Comparison of ENCODE assay signal across 1 cellular context in the genomic region with DNA sequence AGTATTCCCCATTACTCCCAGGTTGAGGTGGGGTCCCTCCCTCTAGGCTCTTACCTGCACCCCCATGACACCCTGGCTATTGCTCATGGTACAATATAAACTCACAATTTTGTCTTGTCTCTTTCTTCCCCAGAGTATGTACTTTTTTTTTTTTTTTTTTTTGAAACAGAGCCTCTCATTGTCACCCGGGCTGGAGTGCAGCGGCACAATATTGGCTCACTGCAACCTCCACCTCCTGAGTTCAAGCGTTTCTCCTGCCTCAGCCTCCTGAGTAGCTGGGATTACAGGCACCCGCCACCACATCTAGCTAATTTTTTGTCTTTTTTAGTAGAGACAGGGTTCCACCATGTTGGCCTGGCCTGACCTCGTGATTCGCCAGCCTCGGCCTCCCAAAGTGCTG.
TF ChIP-seq lines count a peak whose summit lies in the region.

No MANE protein-coding gene starts in this region.

TF ChIP-seq in K562, 482 proteins besides CTCF, POLR2A, EP300 and RAD21:
- TF ChIP-seq MYC (IDR thresholded peaks at IDR 0.05; ENCODE audit: low read depth, low read length) (no peak), MYC (CRISPR knock-in tag; IDR thresholded peaks at IDR 0.05; ENCODE audit: borderline replicate concordance, low read depth) (no peak), YBX1 (IDR thresholded peaks at IDR 0.05) (no peak), ZFX (CRISPR knock-in tag; IDR thresholded peaks at IDR 0.05) (peak; percentile 7; the same call in 1 of the 2 replicates)
- TF ChIP-seq, protein P1, sequence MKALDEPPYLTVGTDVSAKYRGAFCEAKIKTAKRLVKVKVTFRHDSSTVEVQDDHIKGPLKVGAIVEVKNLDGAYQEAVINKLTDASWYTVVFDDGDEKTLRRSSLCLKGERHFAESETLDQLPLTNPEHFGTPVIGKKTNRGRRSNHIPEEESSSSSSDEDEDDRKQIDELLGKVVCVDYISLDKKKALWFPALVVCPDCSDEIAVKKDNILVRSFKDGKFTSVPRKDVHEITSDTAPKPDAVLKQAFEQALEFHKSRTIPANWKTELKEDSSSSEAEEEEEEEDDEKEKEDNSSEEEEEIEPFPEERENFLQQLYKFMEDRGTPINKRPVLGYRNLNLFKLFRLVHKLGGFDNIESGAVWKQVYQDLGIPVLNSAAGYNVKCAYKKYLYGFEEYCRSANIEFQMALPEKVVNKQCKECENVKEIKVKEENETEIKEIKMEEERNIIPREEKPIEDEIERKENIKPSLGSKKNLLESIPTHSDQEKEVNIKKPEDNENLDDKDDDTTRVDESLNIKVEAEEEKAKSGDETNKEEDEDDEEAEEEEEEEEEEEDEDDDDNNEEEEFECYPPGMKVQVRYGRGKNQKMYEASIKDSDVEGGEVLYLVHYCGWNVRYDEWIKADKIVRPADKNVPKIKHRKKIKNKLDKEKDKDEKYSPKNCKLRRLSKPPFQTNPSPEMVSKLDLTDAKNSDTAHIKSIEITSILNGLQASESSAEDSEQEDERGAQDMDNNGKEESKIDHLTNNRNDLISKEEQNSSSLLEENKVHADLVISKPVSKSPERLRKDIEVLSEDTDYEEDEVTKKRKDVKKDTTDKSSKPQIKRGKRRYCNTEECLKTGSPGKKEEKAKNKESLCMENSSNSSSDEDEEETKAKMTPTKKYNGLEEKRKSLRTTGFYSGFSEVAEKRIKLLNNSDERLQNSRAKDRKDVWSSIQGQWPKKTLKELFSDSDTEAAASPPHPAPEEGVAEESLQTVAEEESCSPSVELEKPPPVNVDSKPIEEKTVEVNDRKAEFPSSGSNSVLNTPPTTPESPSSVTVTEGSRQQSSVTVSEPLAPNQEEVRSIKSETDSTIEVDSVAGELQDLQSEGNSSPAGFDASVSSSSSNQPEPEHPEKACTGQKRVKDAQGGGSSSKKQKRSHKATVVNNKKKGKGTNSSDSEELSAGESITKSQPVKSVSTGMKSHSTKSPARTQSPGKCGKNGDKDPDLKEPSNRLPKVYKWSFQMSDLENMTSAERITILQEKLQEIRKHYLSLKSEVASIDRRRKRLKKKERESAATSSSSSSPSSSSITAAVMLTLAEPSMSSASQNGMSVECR (CRISPR knock-in tag; IDR thresholded peaks at IDR 0.05) = no peak
